In the genomic region with DNA sequence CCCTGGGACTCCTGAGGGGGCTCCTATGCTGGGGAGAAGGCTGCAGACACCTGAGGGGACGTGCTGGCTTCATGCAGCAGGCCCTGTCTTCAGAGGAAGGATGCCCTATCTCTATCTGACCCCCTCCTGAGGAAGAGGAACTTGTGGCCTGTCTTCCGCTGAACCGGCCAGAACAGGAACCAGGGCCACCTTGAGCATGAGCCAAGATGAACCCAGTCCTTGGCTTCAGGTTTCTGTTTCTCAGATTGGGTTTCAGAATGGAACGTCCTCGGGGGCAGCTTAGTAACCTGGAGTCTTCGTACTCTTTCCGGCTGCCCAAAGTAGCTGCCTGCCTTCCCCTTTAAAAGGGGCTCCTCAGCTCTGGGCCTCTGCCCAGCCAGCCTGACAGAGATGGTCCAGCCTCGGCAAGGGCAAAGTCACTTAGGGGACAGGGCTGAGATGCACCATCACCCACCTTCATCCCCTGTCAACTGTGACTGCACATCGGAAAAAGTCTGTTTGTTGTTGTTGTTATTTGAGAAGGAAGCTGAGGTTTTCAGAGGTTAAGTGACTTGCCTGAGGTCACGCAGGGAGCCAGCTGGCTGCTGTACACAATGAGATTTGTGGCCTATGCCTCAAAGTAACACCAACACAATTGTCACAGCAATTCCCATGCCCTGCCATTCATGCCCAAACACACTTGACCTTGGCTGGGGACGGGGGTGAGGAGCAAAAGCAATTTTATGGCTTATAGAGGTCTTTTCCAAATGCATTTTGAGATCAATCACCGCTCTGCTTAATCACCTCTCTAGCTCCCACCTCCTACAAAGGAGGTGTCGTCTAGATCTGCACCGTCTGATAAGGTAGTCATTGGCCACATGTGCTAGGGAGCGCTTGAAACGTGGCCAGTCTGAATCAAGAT, we compare ENCODE assay signal across 8 cellular contexts. TPM values are rescaled to one million over a fixed set of nuclear protein-coding genes. Genes with fewer than 3 reads are reported as not detected.
DNase-seq lines count a peak whose midpoint lies in the region; ATAC-seq and TF ChIP-seq lines count a peak whose summit lies in the region.

No MANE protein-coding gene starts in this region.

- POLR2A ChIA-PET in CD8-positive, alpha-beta T cell (lab: Charles Lee), result interaction anchor here (0.8 to 2.4 kb wide), 8 partner anchors 8 to 218 kb away, joined by 3 to 16 read pairs (median 4); a partner anchor contains a TSS

- H3K27me3 Mint-ChIP-seq in CD8-positive, alpha-beta T cell (ENCODE audit: low read depth), result no peaks in the 10 kb centered on the region
- H3K27me3 Mint-ChIP-seq in effector memory CD8-positive, alpha-beta T cell, result no peaks in the 10 kb centered on the region
- H3K27me3 Mint-ChIP-seq in stimulated activated memory B cell treated with anti-CD40 and anti-IgM and Interleukin-4, amounts not matched to agents 10 μg/mL and 1 μg/mL and 100 μg/mL, for 72 hours, result no peaks in the 10 kb centered on the region

- H3K4me3 ChIP-seq in CD8-positive, alpha-beta T cell (ENCODE audit: low read depth, low read length), result no peak overlapping the region

- peak overlapping the region; percentile 65 for H3K4me3 Mint-ChIP-seq in CD8-positive, alpha-beta T cell
- H3K4me3 Mint-ChIP-seq in effector memory CD8-positive, alpha-beta T cell, result peak overlapping the region; percentile 55 to 83
- peak overlapping the region; percentile 55 for H3K4me3 Mint-ChIP-seq in stimulated activated memory B cell treated with anti-CD40 and anti-IgM and Interleukin-4, amounts not matched to agents 10 μg/mL and 1 μg/mL and 100 μg/mL, for 72 hours

- H3K4me1 Mint-ChIP-seq in CD8-positive, alpha-beta T cell (ENCODE audit: low read depth), result peaks cover 74% of the 10 kb centered on the region
- peaks cover 71% of the 10 kb centered on the region in 2 donors for H3K4me1 Mint-ChIP-seq in effector memory CD8-positive, alpha-beta T cell (ENCODE audit: low read depth in 2 of 2)
- peaks cover 92% of the 10 kb centered on the region for H3K4me1 Mint-ChIP-seq in stimulated activated memory B cell treated with anti-CD40 and anti-IgM and Interleukin-4, amounts not matched to agents 10 μg/mL and 1 μg/mL and 100 μg/mL, for 72 hours

- peak overlapping the region; percentile 49 for H3K27ac ChIP-seq in CD8-positive, alpha-beta T cell (ENCODE audit: low read depth, low read length)

- no peaks in the 10 kb centered on the region for H3K27me3 ChIP-seq in CD8-positive, alpha-beta T cell (ENCODE audit: insufficient read depth, low read length)

- H3K9me3 ChIP-seq in CD8-positive, alpha-beta T cell (ENCODE audit: low read length), result no peaks in the 10 kb centered on the region

- peak; percentile 30 for ATAC-seq in CD8-positive, alpha-beta T cell
- ATAC-seq in GM19328 (IDR thresholded peaks at IDR 0.05; ENCODE audit: unreplicated experiment), result peak; percentile 50
- ATAC-seq in HG03175 (IDR thresholded peaks at IDR 0.05; ENCODE audit: unreplicated experiment), result peak; percentile 63
- peak; percentile 56 for ATAC-seq in effector memory CD8-positive, alpha-beta T cell (replicated peaks)
- peak; percentile 83 for ATAC-seq in stimulated activated memory B cell treated with anti-CD40 and anti-IgM and Interleukin-4, amounts not matched to agents 10 μg/mL and 1 μg/mL and 100 μg/mL, for 72 hours

- no peaks in the 10 kb centered on the region for H3K36me3 ChIP-seq in CD8-positive, alpha-beta T cell (ENCODE audit: insufficient read depth, low read length)

- no peaks in the 10 kb centered on the region for H3K9me3 Mint-ChIP-seq in CD8-positive, alpha-beta T cell
- H3K9me3 Mint-ChIP-seq in effector memory CD8-positive, alpha-beta T cell, result peaks cover 4 to 10% of the 10 kb centered on the region in 2 donors
- H3K9me3 Mint-ChIP-seq in stimulated activated memory B cell treated with anti-CD40 and anti-IgM and Interleukin-4, amounts not matched to agents 10 μg/mL and 1 μg/mL and 100 μg/mL, for 72 hours, result peaks cover 6% of the 10 kb centered on the region

- DNase-seq in CD8-positive, alpha-beta T cell, result peak; percentile 18 to 73 (median 46)
- DNase-seq in T follicular helper cell (ENCODE audit: low read depth), result peak; percentile 43
- DNase-seq in effector memory CD8-positive, alpha-beta T cell, result peak; percentile 55 to 62 (median 58)
- DNase-seq in glomerular visceral epithelial cell (ENCODE audit: extremely low spot score), result no peak
- no peak for DNase-seq in OCI-M2 (lab: John Stamatoyannopoulos, UW; ENCODE audit: unreplicated experiment)

- CTCF ChIA-PET in CD8-positive, alpha-beta T cell (lab: Charles Lee), result interaction anchor here (0.6 to 6.1 kb wide), 6 partner anchors 8 to 1233 kb away, joined by 3 to 83 read pairs (median 5); no protein-coding TSS in a partner anchor

- H3K27ac Mint-ChIP-seq in CD8-positive, alpha-beta T cell, result peak overlapping the region; percentile 97
- peak overlapping the region; percentile 97 to 100 for H3K27ac Mint-ChIP-seq in effector memory CD8-positive, alpha-beta T cell
- H3K27ac Mint-ChIP-seq in stimulated activated memory B cell treated with anti-CD40 and anti-IgM and Interleukin-4, amounts not matched to agents 10 μg/mL and 1 μg/mL and 100 μg/mL, for 72 hours, result peak overlapping the region; percentile 95

- H3K36me3 Mint-ChIP-seq in CD8-positive, alpha-beta T cell, result no peaks in the 10 kb centered on the region
- H3K36me3 Mint-ChIP-seq in effector memory CD8-positive, alpha-beta T cell (ENCODE audit: insufficient read depth), result peaks cover 32% of the 10 kb centered on the region
- H3K36me3 Mint-ChIP-seq in stimulated activated memory B cell treated with anti-CD40 and anti-IgM and Interleukin-4, amounts not matched to agents 10 μg/mL and 1 μg/mL and 100 μg/mL, for 72 hours, result no peaks in the 10 kb centered on the region

- peaks cover 63% of the 10 kb centered on the region for H3K4me1 ChIP-seq in CD8-positive, alpha-beta T cell (ENCODE audit: insufficient read depth, low read length)

- intact Hi-C loops in CD8-positive, alpha-beta T cell (cut with DNase I, micrococcal nuclease), result loop anchor here in 1 of 2 experiments (5.0 kb wide), 1 partner anchor 1559 kb away; no protein-coding TSS in a partner anchor

- TF ChIP-seq CTCF in CD8-positive, alpha-beta T cell (IDR thresholded peaks at IDR 0.05), result no peak

RNA-seq across cellular contexts. Expression of a gene that starts 13.4 kb away (rescaled TPM):
- 1 to 10 TPM; 1.7 to 2.8 TPM for total RNA-seq in CD8-positive, alpha-beta T cell

RNA-seq across cellular contexts. Expression of a gene that starts 34.1 kb away (rescaled TPM):
- total RNA-seq in CD8-positive, alpha-beta T cell, result not detected

RNA-seq across cellular contexts. Expression of a gene that starts 35.8 kb away (rescaled TPM):
- not detected for total RNA-seq in CD8-positive, alpha-beta T cell

Comparison
In these comparisons a context has a peak if more than half of its experiments do, and no peak if none do; other contexts are left out.
1. ATAC-seq: peak in every context shown above with its lines; median percentile 83 in stimulated activated memory B cell treated with anti-CD40 and anti-IgM and Interleukin-4, amounts not matched to agents 10 μg/mL and 1 μg/mL and 100 μg/mL, for 72 hours; 63 in HG03175; 56 in effector memory CD8-positive, alpha-beta T cell; 50 in GM19328; 30 in CD8-positive, alpha-beta T cell.
2. DNase-seq: peak in CD8-positive, alpha-beta T cell (7 of 7), T follicular helper cell (single experiment) and effector memory CD8-positive, alpha-beta T cell (3 of 3); none in glomerular visceral epithelial cell (single experiment) and OCI-M2 (single experiment).
3. Peak in every context shown above with its lines, with median percentiles within 50 percentile points of each other: H3K27ac Mint-ChIP-seq and H3K4me3 Mint-ChIP-seq.